1 cellular context compared by ENCODE assay signal in genomic region chr3:116930786-116931185, GRCh38.
TF ChIP-seq lines count a peak whose summit lies in the region.

No MANE protein-coding gene starts in this region.

TF ChIP-seq in WTC11, 78 proteins besides CTCF, POLR2A, EP300 and RAD21 (continued from another document):
- TF ChIP-seq NFYB (CRISPR knock-in tag; conservative IDR thresholded peaks at IDR 0.05; ENCODE audit: low read depth) (no peak), ZNF425 (CRISPR knock-in tag; conservative IDR thresholded peaks at IDR 0.05) (no peak), FOXP1 (CRISPR knock-in tag; IDR thresholded peaks at IDR 0.05; ENCODE audit: borderline replicate concordance) (no peak), HMGXB4 (CRISPR knock-in tag; IDR thresholded peaks at IDR 0.05) (no peak), ZBTB21 (CRISPR knock-in tag; IDR thresholded peaks at IDR 0.05; ENCODE audit: borderline replicate concordance) (no peak), USF1 (CRISPR knock-in tag; IDR thresholded peaks at IDR 0.05) (no peak), SMAD3 (CRISPR knock-in tag; IDR thresholded peaks at IDR 0.05; ENCODE audit: borderline replicate concordance) (no peak)
TF ChIP-seq in WTC11: peak in this region for 0.
